In genomic region chr12:94874086-94874985, GRCh38 we compare ENCODE assay signal across 8 cellular contexts.
DNase-seq lines count a peak whose midpoint lies in the region; ATAC-seq, FAIRE-seq and TF ChIP-seq lines count a peak whose summit lies in the region.

No MANE protein-coding gene starts in this region.

- TF ChIP-seq RAD21 in H1 (IDR thresholded peaks at IDR 0.05 in 1 of 2, conservative IDR thresholded peaks at IDR 0.05 in 1 of 2; ENCODE audit: low read depth in 2 of 2, low read length in 2 of 2), result no peak

- 31% methylated on average over 38 of the region's 38 CpGs; no CpG with 5 or more reads in 1 of the 2 experiments for WGBS in H1 (ENCODE audit: extremely low coverage in 1 of 2, insufficient coverage in 1 of 2, insufficient read length in 1 of 2, insufficient replicate concordance in 2 of 2, low coverage in 1 of 2, low lambda C conversion rate in 2 of 2, missing lambda C conversion rate in 1 of 2), 2 experiments
- no CpG with 5 or more reads among the region's 38 CpGs for WGBS in neuronal stem cell (ENCODE audit: extremely low coverage in 2 of 2, insufficient read length in 2 of 2, insufficient replicate concordance in 1 of 2), 2 donors

- POLR2A ChIA-PET in CD4-positive, alpha-beta T cell (lab: Charles Lee), result interaction anchor here (0.5 kb wide), 1 partner anchor 199 kb away, joined by 4 read pairs; the partner anchor contains the start of gene NR2C1
- POLR2A ChIA-PET in H1 (lab: Charles Lee; ENCODE audit: partially characterized antibody), result interaction anchor here (0.8 to 1.3 kb wide), 2 partner anchors 58 to 306 kb away, joined by 3 to 5 read pairs; no protein-coding TSS in a partner anchor
- POLR2A ChIA-PET in HEK293T (lab: Yijun Ruan, JAX), result interaction anchor here (0.8 to 1.3 kb wide), 3 partner anchors 42 to 85 kb away, joined by 3 to 4 read pairs (median 4); no protein-coding TSS in a partner anchor

- no peak overlapping the region; the same call in 1 of the 2 replicates for H3K18ac ChIP-seq in H1 (ENCODE audit: extremely low read depth, low read length)
- H3K18ac ChIP-seq in neuronal stem cell (ENCODE audit: low read length), result peak overlapping the region; percentile 91

- intact Hi-C loops in CD4-positive, alpha-beta T cell (cut with DNase I, micrococcal nuclease), result no loop called here

- H3K79me1 ChIP-seq in H1 (ENCODE audit: low read depth, low read length), result no peaks in the 10 kb centered on the region
- no peaks in the 10 kb centered on the region for H3K79me1 ChIP-seq in neuronal stem cell (ENCODE audit: low read depth, low read length)

- H3K23me2 ChIP-seq in H1 (ENCODE audit: low read depth, low read length), result peaks cover 13% of the 10 kb centered on the region; the same call in 1 of the 2 replicates

- no peak overlapping the region for H2BK120ac ChIP-seq in H1 (replicated peaks; ENCODE audit: low read depth, low read length)
- H2BK120ac ChIP-seq in neuronal stem cell (ENCODE audit: low read depth, low read length), result no peak overlapping the region

- no peaks in the 10 kb centered on the region for H3K9me3 ChIP-seq in CD4-positive, alpha-beta T cell (ENCODE audit: control insufficient read depth, low read length)
- H3K9me3 ChIP-seq in H1 (ENCODE audit: insufficient read depth in 2 of 2, low read depth in 1 of 2, low read length in 1 of 2) (no peaks in the 10 kb centered on the region), neuronal stem cell (replicated peaks in 1 of 2; ENCODE audit: control insufficient read depth in 2 of 2, insufficient read depth in 1 of 2, low read depth in 1 of 2, low read length in 2 of 2) (no peaks in the 10 kb centered on the region)

- H2AFZ ChIP-seq in H1 (ENCODE audit: low read length), result peak overlapping the region; percentile 27; the same call in 1 of the 2 replicates
- peak overlapping the region; percentile 89 for H2AFZ ChIP-seq in neuronal stem cell (ENCODE audit: low read length)

- no peaks in the 10 kb centered on the region for H3K36me3 Mint-ChIP-seq in CD4-positive, alpha-beta T cell (ENCODE audit: low read depth)

- H2BK12ac ChIP-seq in H1 (ENCODE audit: low read depth, low read length) (no peak overlapping the region), neuronal stem cell (ENCODE audit: low read length) (no peak overlapping the region)

- no peaks in the 10 kb centered on the region for H3K79me2 ChIP-seq in H1 (ENCODE audit: control insufficient read depth in 1 of 2, insufficient read depth in 2 of 2, low read length in 2 of 2)

- no peak for DNase-seq in CD4-positive, alpha-beta T cell
- DNase-seq in LNCaP clone FGC (ENCODE audit: low read depth) (no peak), H1 (ENCODE audit: low read depth in 1 of 2, low spot score in 2 of 2) (no peak), neuronal stem cell (ENCODE audit: low spot score) (no peak), HEK293T (ENCODE audit: extremely low spot score) (no peak), NCI-H2227 (lab: John Stamatoyannopoulos, UW; ENCODE audit: unreplicated experiment) (no peak)
- no peak for DNase-seq in stimulated activated CD4-positive, alpha-beta T cell treated with anti-CD3 and anti-CD28 coated beads, Interleukin-4, amount 100 ng/mL, for 1 hour

- H3K4me3 ChIP-seq in LNCaP clone FGC (ENCODE audit: low read depth, low read length), result peak overlapping the region; percentile 31; the same call in 1 of the 2 replicates
- H3K4me3 ChIP-seq in H1 (ENCODE audit: extremely low read depth in 1 of 4, insufficient read depth in 2 of 4, low read depth in 3 of 4, low read length in 4 of 4), result peak overlapping the region; percentile 54 to 68 (median 62)
- peak overlapping the region in 1 of 2 donors; percentile 80 for H3K4me3 ChIP-seq in neuronal stem cell (ENCODE audit: low read length in 2 of 2)

- no peak overlapping the region for H3K27ac ChIP-seq in CD4-positive, alpha-beta T cell (ENCODE audit: low read depth, low read length)
- H3K27ac ChIP-seq in H1 (ENCODE audit: low read depth, low read length) (no peak overlapping the region), neuronal stem cell (replicated peaks; ENCODE audit: low read length) (no peak overlapping the region)

- H4K91ac ChIP-seq in H1 (replicated peaks; ENCODE audit: insufficient read length, low read length) (no peak overlapping the region), neuronal stem cell (ENCODE audit: low read depth, low read length, poor library complexity) (no peak overlapping the region)

- peaks cover 0 to 1% of the 10 kb centered on the region in 2 experiments for H4K20me1 ChIP-seq in H1 (replicated peaks in 1 of 2; ENCODE audit: control insufficient read depth in 1 of 2, insufficient read depth in 2 of 2, low read length in 2 of 2)

- H3K4ac ChIP-seq in H1 (replicated peaks; ENCODE audit: insufficient read length, low read depth, low read length), result no peak overlapping the region
- H3K4ac ChIP-seq in neuronal stem cell (ENCODE audit: low read length), result no peak overlapping the region

- H4K8ac ChIP-seq in H1 (ENCODE audit: extremely low read depth, insufficient read depth, low read length), result no peak overlapping the region
- H4K8ac ChIP-seq in neuronal stem cell (ENCODE audit: low read depth, low read length), result no peak overlapping the region

- H3K9ac ChIP-seq in H1 (replicated peaks in 1 of 4; ENCODE audit: extremely low read depth in 1 of 4, low read depth in 3 of 4, low read length in 3 of 4) (no peak overlapping the region), neuronal stem cell (ENCODE audit: low read depth, low read length, poor library complexity) (no peak overlapping the region)

- H3K4me3 Mint-ChIP-seq in CD4-positive, alpha-beta T cell, result peak overlapping the region; percentile 54

- peaks cover 18% of the 10 kb centered on the region for H3K4me1 Mint-ChIP-seq in CD4-positive, alpha-beta T cell (ENCODE audit: low read depth)

- H2BK5ac ChIP-seq in H1 (ENCODE audit: low read depth, low read length) (no peak overlapping the region), neuronal stem cell (ENCODE audit: low read length) (no peak overlapping the region)

- CTCF ChIA-PET in CD4-positive, alpha-beta T cell (lab: Charles Lee), result no interaction called here
- CTCF ChIA-PET in H1 (lab: Charles Lee; ENCODE audit: partially characterized antibody) (interaction anchor here (0.7 to 3.9 kb wide), 21 partner anchors 9 to 337 kb away, joined by 3 to 21 read pairs (median 5); no protein-coding TSS in a partner anchor), HEK293T (lab: Yijun Ruan, JAX) (interaction anchor here (1.7 to 1.9 kb wide), 3 partner anchors 11 to 328 kb away, joined by 3 to 6 read pairs (median 5); no protein-coding TSS in a partner anchor)

- no peak overlapping the region for H2AK5ac ChIP-seq in H1 (ENCODE audit: low read depth, low read length)
- no peak overlapping the region for H2AK5ac ChIP-seq in neuronal stem cell (ENCODE audit: low read depth, low read length)

- H3K27me3 Mint-ChIP-seq in CD4-positive, alpha-beta T cell, result peaks cover 84% of the 10 kb centered on the region

- H2BK20ac ChIP-seq in H1 (ENCODE audit: low read length), result no peak overlapping the region

- no peak for TF ChIP-seq EP300 in H1 (IDR thresholded peaks at IDR 0.05; ENCODE audit: borderline replicate concordance in 1 of 2, low read depth in 2 of 2, low read length in 2 of 2)

- TF ChIP-seq CTCF in CD4-positive, alpha-beta T cell (IDR thresholded peaks at IDR 0.05), result no peak
- TF ChIP-seq CTCF in LNCaP clone FGC (IDR thresholded peaks at IDR 0.05; ENCODE audit: control insufficient read depth, extremely low read depth, insufficient read depth), result no peak
- no peak for TF ChIP-seq CTCF in H1 (IDR thresholded peaks at IDR 0.05; ENCODE audit: control extremely low read depth in 1 of 3, insufficient read depth in 1 of 3, low read depth in 1 of 3, low read length in 3 of 3)

- H3K4me2 ChIP-seq in H1 (ENCODE audit: insufficient read depth in 1 of 2, low read depth in 2 of 2, low read length in 2 of 2) (peak overlapping the region; percentile 80 to 95), neuronal stem cell (ENCODE audit: insufficient read depth, low read length, poor library complexity, severe bottlenecking) (peak overlapping the region; percentile 87)

- H4K5ac ChIP-seq in H1 (ENCODE audit: insufficient read length, low read depth, low read length), result no peak overlapping the region

- H3K36me3 ChIP-seq in H1 (ENCODE audit: control insufficient read depth in 2 of 4, insufficient read depth in 4 of 4, low read length in 3 of 4) (no peaks in the 10 kb centered on the region), neuronal stem cell (replicated peaks in 1 of 2; ENCODE audit: control insufficient read depth in 2 of 2, insufficient read depth in 2 of 2, low read length in 2 of 2) (no peaks in the 10 kb centered on the region)

- H3K27ac Mint-ChIP-seq in CD4-positive, alpha-beta T cell, result no peak overlapping the region

- TF ChIP-seq POLR2A in H1 (IDR thresholded peaks at IDR 0.05; ENCODE audit: control extremely low read depth in 1 of 2, low read depth in 2 of 2, low read length in 2 of 2), result no peak

- H3K23ac ChIP-seq in H1 (ENCODE audit: insufficient read length) (no peak overlapping the region), neuronal stem cell (ENCODE audit: low read depth, low read length, poor library complexity) (no peak overlapping the region)

- no peak for FAIRE-seq in H1 (lab: Jason Lieb, UNC)

- H2BK15ac ChIP-seq in H1 (ENCODE audit: low read length), result no peak overlapping the region
- peak overlapping the region; percentile 41 for H2BK15ac ChIP-seq in neuronal stem cell (ENCODE audit: low read length)

- peaks cover 0 to 4% (median 3%) of the 10 kb centered on the region in 4 experiments; a peak in 6 of 7 replicates for H3K4me1 ChIP-seq in H1 (replicated peaks in 1 of 4; ENCODE audit: control insufficient read depth in 3 of 4, insufficient read depth in 4 of 4, low read length in 3 of 4)
- H3K4me1 ChIP-seq in neuronal stem cell (ENCODE audit: control insufficient read depth in 2 of 2, insufficient read depth in 1 of 2, low read depth in 1 of 2, low read length in 2 of 2), result peaks cover 0 to 1% of the 10 kb centered on the region in 2 donors

- H3K14ac ChIP-seq in H1 (ENCODE audit: insufficient read length) (no peak overlapping the region), neuronal stem cell (ENCODE audit: low read length) (no peak overlapping the region)

- H3K9me3 Mint-ChIP-seq in CD4-positive, alpha-beta T cell, result no peaks in the 10 kb centered on the region

- no peak for ATAC-seq in CD4-positive, alpha-beta T cell (ENCODE audit: poor library complexity)
- no peak for ATAC-seq in HG03571 (IDR thresholded peaks at IDR 0.05; ENCODE audit: unreplicated experiment)

- no peak overlapping the region for H3K56ac ChIP-seq in H1 (replicated peaks; ENCODE audit: insufficient read length, low read depth, low read length)

- H3K27me3 ChIP-seq in CD4-positive, alpha-beta T cell (ENCODE audit: control insufficient read depth, insufficient read depth, low read length), result peaks cover 52% of the 10 kb centered on the region
- H3K27me3 ChIP-seq in H1 (replicated peaks in 1 of 4; ENCODE audit: control insufficient read depth in 3 of 4, extremely low read depth in 1 of 4, insufficient read depth in 3 of 4, low read length in 3 of 4) (peaks cover 13 to 46% (median 38%) of the 10 kb centered on the region in 4 experiments), neuronal stem cell (ENCODE audit: control insufficient read depth in 3 of 3, insufficient read depth in 3 of 3, low read depth in 1 of 3, low read length in 3 of 3) (peaks cover 14 to 60% (median 36%) of the 10 kb centered on the region in 3 experiments)

TF ChIP-seq in H1, 55 proteins besides CTCF, POLR2A, EP300 and RAD21 (continues in another document):
- TF ChIP-seq BRCA1 (IDR thresholded peaks at IDR 0.05; ENCODE audit: low read depth, low read length), result no peak
